In the genomic region with DNA sequence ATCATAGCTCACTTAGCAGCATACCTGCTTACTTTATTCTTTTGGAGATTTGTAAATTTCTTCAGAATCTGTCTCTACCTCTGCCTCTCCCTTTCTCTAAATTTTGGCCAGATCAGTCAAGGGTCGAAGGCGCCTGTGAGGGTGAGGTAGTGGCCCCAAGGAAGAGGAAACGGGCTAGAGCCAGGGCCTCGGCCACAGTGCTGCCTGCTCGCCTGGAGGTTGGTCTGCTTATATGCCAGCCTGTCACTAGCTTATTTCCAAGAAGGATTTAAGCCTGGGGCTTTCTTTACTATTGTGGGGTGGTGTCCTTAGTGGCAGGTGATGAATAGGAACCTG, we compare ENCODE assay signal across 11 cellular contexts. TPM values are rescaled to one million over a fixed set of nuclear protein-coding genes. Genes with fewer than 3 reads are reported as not detected.
A peak's percentile ranks its signal among the peaks of the same experiment; 100 is the strongest.
DNase-seq lines count a peak whose midpoint lies in the region; ATAC-seq, FAIRE-seq and TF ChIP-seq lines count a peak whose summit lies in the region.
"Had no signal": no experiment of that assay in that cellular context is flagged by ENCODE, and none has a peak within 500 bp of the region (broad histone marks: within the 10 kb centered on the region; RNA-seq: fewer than 3 reads in every experiment).

No MANE protein-coding gene starts in this region.

- H3K27ac ChIP-seq in GM12878 (ENCODE audit: control insufficient read depth, insufficient read depth) = no peak overlapping the region
- H3K27ac ChIP-seq: brain microvascular endothelial cell had no signal

- no peak overlapping the region for H3K4me3 Mint-ChIP-seq in activated T-cell treated with anti-CD3 and anti-CD28 coated beads, Interleukin-2, amount 50 U/mL, for 24 hours
- peak overlapping the region in 3 of 4 donors; percentile 27 to 92 (median 52) for H3K4me3 Mint-ChIP-seq in IgD-negative memory B cell
- peak overlapping the region; percentile 77 for H3K4me3 Mint-ChIP-seq in stimulated activated effector memory CD8-positive, alpha-beta T cell treated with anti-CD3 and anti-CD28 coated beads, Interleukin-12 subunit alpha, Interleukin-12 subunit beta, amount 100 ng/mL, for 72 hours

- H2AFZ ChIP-seq in GM12878 (ENCODE audit: control insufficient read depth, low read depth, low read length) = no peak overlapping the region

- no peaks in the 10 kb centered on the region for H3K9me3 ChIP-seq in GM12878 (replicated peaks; ENCODE audit: control insufficient read depth, insufficient read depth, low read length)
- H3K9me3 ChIP-seq: left lung had no signal

- peaks cover 3 to 15% of the 10 kb centered on the region in 2 experiments; a peak in 3 of 4 replicates for H3K36me3 ChIP-seq in GM12878 (ENCODE audit: control insufficient read depth in 2 of 2, insufficient read depth in 2 of 2, low read length in 1 of 2)

- SMC1A ChIA-PET in GM12878 (lab: Charles Lee; ENCODE audit: uncharacterized antibody, unreplicated experiment) = interaction anchor here (0.7 to 6.4 kb wide), 20 partner anchors 9 to 748 kb away, joined by 3 to 122 read pairs (median 4); a partner anchor contains a TSS

- no peak overlapping the region for H3K4me3 ChIP-seq in GM12878

- no peak for TF ChIP-seq CTCF in GM12878 (IDR thresholded peaks at IDR 0.05 in 2 of 3, conservative IDR thresholded peaks at IDR 0.05 in 1 of 3; ENCODE audit: control insufficient read depth in 2 of 3, extremely low read depth in 1 of 3, insufficient read depth in 1 of 3, low read depth in 3 of 3, low read length in 3 of 3)

- H3K4me1 Mint-ChIP-seq in activated T-cell treated with anti-CD3 and anti-CD28 coated beads, Interleukin-2, amount 50 U/mL, for 24 hours (ENCODE audit: low read depth) = peaks cover 53% of the 10 kb centered on the region
- peaks cover 8 to 26% (median 13%) of the 10 kb centered on the region in 3 donors for H3K4me1 Mint-ChIP-seq in IgD-negative memory B cell
- H3K4me1 Mint-ChIP-seq in stimulated activated effector memory CD8-positive, alpha-beta T cell treated with anti-CD3 and anti-CD28 coated beads, Interleukin-12 subunit alpha, Interleukin-12 subunit beta, amount 100 ng/mL, for 72 hours = peaks cover 66% of the 10 kb centered on the region

- H3K27me3 ChIP-seq in GM12878 (replicated peaks in 1 of 2; ENCODE audit: control insufficient read depth in 2 of 2, insufficient read depth in 2 of 2, low read length in 1 of 2) = no peaks in the 10 kb centered on the region
- H3K27me3 ChIP-seq: brain microvascular endothelial cell, left lung had no signal

- no TSS peak for BruUV-seq in GM12878 (replicated peaks; lab: Mats Ljungman, UMichigan)

- DNase-seq in activated T-cell treated with anti-CD3 and anti-CD28 coated beads, Interleukin-2, amount 50 U/mL, for 24 hours = no peak
- DNase-seq in activated T-cell treated with anti-CD3 and anti-CD28 coated beads for 4 hours (no peak), GM12878 (ENCODE audit: low read depth, low spot score) (no peak), RKO (ENCODE audit: low spot score) (no peak), DMS 273 (lab: John Stamatoyannopoulos, UW; ENCODE audit: unreplicated experiment) (no peak)
- no peak for DNase-seq in stimulated activated effector memory CD8-positive, alpha-beta T cell treated with anti-CD3 and anti-CD28 coated beads, Interleukin-12 subunit alpha, Interleukin-12 subunit beta, amount 100 ng/mL, for 72 hours (ENCODE audit: low spot score in 2 of 2)

- TF ChIP-seq RAD21 in GM12878 (IDR thresholded peaks at IDR 0.05; ENCODE audit: insufficient read depth, low read depth, low read length) = no peak

- no peak overlapping the region for H3K9ac ChIP-seq in GM12878 (ENCODE audit: control insufficient read depth, insufficient read depth, low read length)

- H3K36me3 Mint-ChIP-seq in activated T-cell treated with anti-CD3 and anti-CD28 coated beads, Interleukin-2, amount 50 U/mL, for 24 hours (ENCODE audit: low read depth) = peaks cover 35% of the 10 kb centered on the region
- H3K36me3 Mint-ChIP-seq in IgD-negative memory B cell = no peaks in the 10 kb centered on the region
- H3K36me3 Mint-ChIP-seq in stimulated activated effector memory CD8-positive, alpha-beta T cell treated with anti-CD3 and anti-CD28 coated beads, Interleukin-12 subunit alpha, Interleukin-12 subunit beta, amount 100 ng/mL, for 72 hours = peaks cover 20% of the 10 kb centered on the region

- intact Hi-C loops in GM12878 (cut with micrococcal nuclease; ENCODE audit: unreplicated experiment) = loop anchor here (1.0 to 5.0 kb wide), 2 partner anchors 64 to 617 kb away; a partner anchor contains a TSS

- peak overlapping the region; percentile 90 for H3K27ac Mint-ChIP-seq in activated T-cell treated with anti-CD3 and anti-CD28 coated beads, Interleukin-2, amount 50 U/mL, for 24 hours
- peak overlapping the region in 2 of 3 donors; percentile 93 to 95 for H3K27ac Mint-ChIP-seq in IgD-negative memory B cell
- peak overlapping the region; percentile 92 for H3K27ac Mint-ChIP-seq in stimulated activated effector memory CD8-positive, alpha-beta T cell treated with anti-CD3 and anti-CD28 coated beads, Interleukin-12 subunit alpha, Interleukin-12 subunit beta, amount 100 ng/mL, for 72 hours

- RAD21 ChIA-PET in GM12878 (lab: Charles Lee; ENCODE audit: unreplicated experiment) = interaction anchor here (0.7 to 8.4 kb wide), 18 partner anchors 12 to 544 kb away, joined by 3 to 191 read pairs (median 4); a partner anchor contains a TSS

- TF ChIP-seq POLR2A in GM12878 (IDR thresholded peaks at IDR 0.05; ENCODE audit: low read depth, low read length) = no peak

- 78% methylated on average over 5 of the region's 5 CpGs for WGBS in GM12878 (ENCODE audit: insufficient coverage, insufficient replicate concordance, low lambda C conversion rate, missing lambda C conversion rate)

- peaks cover 34% of the 10 kb centered on the region for H3K79me2 ChIP-seq in GM12878 (ENCODE audit: control insufficient read depth, insufficient read depth, low read length)

- in situ Hi-C loops in GM12878 (cut with MboI) = loop anchor here (5.0 kb wide), 1 partner anchor 62 kb away; a partner anchor contains a TSS

- no peaks in the 10 kb centered on the region for H3K9me3 Mint-ChIP-seq in activated T-cell treated with anti-CD3 and anti-CD28 coated beads, Interleukin-2, amount 50 U/mL, for 24 hours
- no peaks in the 10 kb centered on the region for H3K9me3 Mint-ChIP-seq in IgD-negative memory B cell
- no peaks in the 10 kb centered on the region for H3K9me3 Mint-ChIP-seq in stimulated activated effector memory CD8-positive, alpha-beta T cell treated with anti-CD3 and anti-CD28 coated beads, Interleukin-12 subunit alpha, Interleukin-12 subunit beta, amount 100 ng/mL, for 72 hours

- peaks cover 25% of the 10 kb centered on the region for H3K4me1 ChIP-seq in GM12878 (ENCODE audit: control insufficient read depth, insufficient read depth, low read length)

- FAIRE-seq in GM12878 (lab: Jason Lieb, UNC) = no peak

- no peak overlapping the region for H3K4me2 ChIP-seq in GM12878 (ENCODE audit: control insufficient read depth, insufficient read depth)

- H4K20me1 ChIP-seq in GM12878 (ENCODE audit: control insufficient read depth, insufficient read depth) = no peaks in the 10 kb centered on the region

- CTCF ChIA-PET in GM12878 (lab: Yijun Ruan, JAX) = interaction anchor here (0.6 to 12.5 kb wide), 42 partner anchors 8 to 1151 kb away, joined by 3 to 292 read pairs (median 5); a partner anchor contains a TSS

- POLR2A ChIA-PET in GM12878 (lab: Charles Lee) = interaction anchor here (1.0 to 2.6 kb wide), 4 partner anchors 8 to 64 kb away, joined by 4 to 17 read pairs (median 6); a partner anchor contains a TSS

- H3K27me3 Mint-ChIP-seq in activated T-cell treated with anti-CD3 and anti-CD28 coated beads, Interleukin-2, amount 50 U/mL, for 24 hours = no peaks in the 10 kb centered on the region
- H3K27me3 Mint-ChIP-seq in IgD-negative memory B cell = no peaks in the 10 kb centered on the region

- TF ChIP-seq EP300 in GM12878 (IDR thresholded peaks at IDR 0.05; ENCODE audit: borderline replicate concordance in 1 of 2, control insufficient read depth in 1 of 2, low read depth in 2 of 2, low read length in 2 of 2) = no peak

- ATAC-seq in GM12878 (no peak), GM21717 (IDR thresholded peaks at IDR 0.05; ENCODE audit: unreplicated experiment) (no peak)
- no peak for ATAC-seq in stimulated activated effector memory CD8-positive, alpha-beta T cell treated with anti-CD3 and anti-CD28 coated beads, Interleukin-12 subunit alpha, Interleukin-12 subunit beta, amount 100 ng/mL, for 72 hours

RNA-seq across cellular contexts. Expression of a gene that starts 19.6 kb away (rescaled TPM):
- polyA plus RNA-seq in IgD-negative memory B cell (7.6 TPM), GM12878 (2011; rRNA removed) (4.0 and 6.0 TPM in 2 replicates), GM12878 (2014; fragmentation: Illumina TruSeq; extraction: Trizol) (3.3 and 10.7 TPM in 2 replicates), GM12878 (2014; fragmentation: Nextera tagmentation; extraction: Ambion mirVana) (1 to 10 TPM; 1.4 to 1.5 TPM), GM12878 (2014; rRNA removed) (12.8 and 15.6 TPM in 2 replicates), GM12878 (2016; fragmentation: Nextera tagmentation; extraction: Ambion mirVana) (10 to 100 TPM; 20.6 to 23.2 TPM)
- total RNA-seq in GM12878 (2013; cell fraction: nucleolus; rRNA removed) = 20.9 and 23.3 TPM in 2 replicates
- total RNA-seq in GM12878 (2014; rRNA removed) (14.1 and 14.6 TPM in 2 replicates), GM12878 (2014; rRNA removed; fragmentation: Illumina TruSeq; extraction: Trizol) (7.6 and 11.3 TPM in 2 replicates), GM12878 (2021) (21.5 and 21.9 TPM in 2 replicates)
- polyA plus RNA-seq in GM12878 (2011; ENCODE audit: low read depth) = 5.1 TPM
- 8.3 and 10.1 TPM in 2 replicates for polyA plus RNA-seq in GM12878 (2011; cell fraction: cytosol; rRNA removed)
- 19.6 and 30.4 TPM in 2 replicates for polyA plus RNA-seq in GM12878 (2011; cell fraction: nucleus; rRNA removed)
- polyA plus RNA-seq in GM12878 (2012) = 15.9 and 16.2 TPM in 2 replicates
- polyA minus RNA-seq in GM12878 (2011; rRNA and poly(A)+ RNA removed) = 3.2 and 8.4 TPM in 2 replicates
- polyA minus RNA-seq in GM12878 (2011; cell fraction: cytosol; rRNA and poly(A)+ RNA removed) = 5.2 and 7.4 TPM in 2 replicates
- 8.6 and 14.5 TPM in 2 replicates for polyA minus RNA-seq in GM12878 (2011; cell fraction: nucleus; rRNA and poly(A)+ RNA removed)

RNA-seq across cellular contexts. Expression of a gene that starts 22.1 kb away (rescaled TPM):
- polyA plus RNA-seq in IgD-negative memory B cell (37.5 TPM), GM12878 (2011; rRNA removed) (32.8 and 38.1 TPM in 2 replicates), GM12878 (2014; fragmentation: Illumina TruSeq; extraction: Trizol) (31.7 and 37.4 TPM in 2 replicates), GM12878 (2014; fragmentation: Nextera tagmentation; extraction: Ambion mirVana) (10 to 100 TPM; 55.6 to 57.3 TPM), GM12878 (2014; rRNA removed) (36.1 and 41.1 TPM in 2 replicates), GM12878 (2016; fragmentation: Nextera tagmentation; extraction: Ambion mirVana) (10 to 100 TPM; 78.8 to 83.8 TPM)
- total RNA-seq in GM12878 (2013; cell fraction: nucleolus; rRNA removed) = 39.4 and 39.5 TPM in 2 replicates
- total RNA-seq in GM12878 (2014; rRNA removed) (41.2 and 43.3 TPM in 2 replicates), GM12878 (2014; rRNA removed; fragmentation: Illumina TruSeq; extraction: Trizol) (43.0 and 49.2 TPM in 2 replicates), GM12878 (2021) (56.0 and 56.4 TPM in 2 replicates)
- polyA plus RNA-seq in GM12878 (2011; ENCODE audit: low read depth) = 14.8 TPM
- polyA plus RNA-seq in GM12878 (2011; cell fraction: cytosol; rRNA removed) = 33.6 and 35.5 TPM in 2 replicates
- polyA plus RNA-seq in GM12878 (2011; cell fraction: nucleus; rRNA removed) = 13.9 and 15.4 TPM in 2 replicates
- polyA plus RNA-seq in GM12878 (2012) = 21.9 and 23.7 TPM in 2 replicates
- 53.0 and 57.9 TPM in 2 replicates for polyA minus RNA-seq in GM12878 (2011; rRNA and poly(A)+ RNA removed)
- polyA minus RNA-seq in GM12878 (2011; cell fraction: cytosol; rRNA and poly(A)+ RNA removed) = 11.3 and 12.0 TPM in 2 replicates
- 5.2 and 7.7 TPM in 2 replicates for polyA minus RNA-seq in GM12878 (2011; cell fraction: nucleus; rRNA and poly(A)+ RNA removed)

RNA-seq across cellular contexts. Expression of a gene that starts 44.6 kb away (rescaled TPM):
- polyA plus RNA-seq in IgD-negative memory B cell (not detected), GM12878 (2011; rRNA removed) (0.10 and 0.12 TPM in 2 replicates), GM12878 (2014; fragmentation: Illumina TruSeq; extraction: Trizol) (0.09 and 0.57 TPM in 2 replicates), GM12878 (2014; fragmentation: Nextera tagmentation; extraction: Ambion mirVana) (under 1 TPM in 1 of 2 experiments, not detected in 1; 0.09 TPM), GM12878 (2014; rRNA removed) (0.32 TPM in 1 of 2 replicates, not detected in the other), GM12878 (2016; fragmentation: Nextera tagmentation; extraction: Ambion mirVana) (under 1 TPM; 0.33 to 0.38 TPM)
- 0.63 and 0.91 TPM in 2 replicates for total RNA-seq in GM12878 (2013; cell fraction: nucleolus; rRNA removed)
- total RNA-seq in GM12878 (2014; rRNA removed) (0.23 and 0.27 TPM in 2 replicates), GM12878 (2014; rRNA removed; fragmentation: Illumina TruSeq; extraction: Trizol) (0.18 TPM in 1 of 2 replicates, not detected in the other), GM12878 (2021) (0.49 TPM in 1 of 2 replicates, not detected in the other)
- polyA plus RNA-seq in GM12878 (2011; ENCODE audit: low read depth) = 0.33 TPM
- polyA plus RNA-seq in GM12878 (2011; cell fraction: cytosol; rRNA removed) = 0.18 TPM in 1 of 2 replicates, not detected in the other
- polyA plus RNA-seq in GM12878 (2011; cell fraction: nucleus; rRNA removed) = 0.34 TPM in 1 of 2 replicates, not detected in the other
- polyA plus RNA-seq in GM12878 (2012) = 0.18 and 0.27 TPM in 2 replicates
- polyA minus RNA-seq in GM12878 (2011; rRNA and poly(A)+ RNA removed) = 0.21 TPM in 1 of 2 replicates, not detected in the other
- not detected in 2 replicates for polyA minus RNA-seq in GM12878 (2011; cell fraction: cytosol; rRNA and poly(A)+ RNA removed)
- not detected in 2 replicates for polyA minus RNA-seq in GM12878 (2011; cell fraction: nucleus; rRNA and poly(A)+ RNA removed)
- polyA plus RNA-seq: AG04450 had no signal
